In the genomic region with DNA sequence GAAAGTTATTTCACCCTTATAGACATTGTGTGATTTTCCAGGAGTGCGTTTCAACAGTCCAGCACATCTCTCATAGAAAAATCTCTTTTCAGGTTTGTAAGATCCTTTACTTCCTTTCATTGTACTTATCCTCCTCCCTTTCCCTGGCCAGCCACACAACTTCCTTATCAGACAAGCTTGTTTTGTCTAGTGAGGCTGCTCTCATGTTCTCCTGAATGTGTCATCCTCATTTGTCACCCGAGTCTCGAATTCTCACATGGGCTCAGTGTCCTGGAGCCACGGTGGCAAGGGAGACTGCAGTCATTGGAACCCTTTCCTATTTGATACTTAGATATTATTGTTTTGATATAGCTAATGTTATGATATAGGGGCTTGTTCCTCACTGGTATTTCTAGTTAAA, we compare ENCODE assay signal across 10 cellular contexts. TPM values are rescaled to one million over a fixed set of nuclear protein-coding genes. Genes with fewer than 3 reads are reported as not detected.
A peak's percentile ranks its signal among the peaks of the same experiment; 100 is the strongest.
DNase-seq lines count a peak whose midpoint lies in the region; ATAC-seq and TF ChIP-seq lines count a peak whose summit lies in the region.
"Had no signal": no experiment of that assay in that cellular context is flagged by ENCODE, and none has a peak within 500 bp of the region (broad histone marks: within the 10 kb centered on the region; RNA-seq: fewer than 3 reads in every experiment).

No MANE protein-coding gene starts in this region.

- no peak overlapping the region for H3K27ac Mint-ChIP-seq in naive thymus-derived CD4-positive, alpha-beta T cell
- H3K27ac Mint-ChIP-seq: stimulated activated effector memory CD8-positive, alpha-beta T cell treated with anti-CD3 and anti-CD28 coated beads, Interleukin-12 subunit alpha, Interleukin-12 subunit beta, amount 100 ng/mL, for 72 hours had no signal

- H3K9me3 Mint-ChIP-seq in naive thymus-derived CD4-positive, alpha-beta T cell: no peaks in the 10 kb centered on the region
- H3K9me3 Mint-ChIP-seq: stimulated activated effector memory CD8-positive, alpha-beta T cell treated with anti-CD3 and anti-CD28 coated beads, Interleukin-12 subunit alpha, Interleukin-12 subunit beta, amount 100 ng/mL, for 72 hours had no signal

- CTCF ChIA-PET in naive thymus-derived CD4-positive, alpha-beta T cell (lab: Charles Lee): no interaction called here

- 41 to 52% (median 48%) methylated on average over 4 of the region's 4 CpGs for WGBS in stomach, 5 donors

- H3K4me1 ChIP-seq in stomach: peaks cover 0 to 45% (median 21%) of the 10 kb centered on the region in 4 donors
- H3K4me1 ChIP-seq in naive thymus-derived CD4-positive, alpha-beta T cell (ENCODE audit: control insufficient read depth in 2 of 2, insufficient read depth in 2 of 2, low read length in 2 of 2): no peaks in the 10 kb centered on the region

- POLR2A ChIA-PET in naive thymus-derived CD4-positive, alpha-beta T cell (lab: Charles Lee): no interaction called here

- H3K9me3 ChIP-seq in stomach: no peaks in the 10 kb centered on the region
- H3K9me3 ChIP-seq in naive thymus-derived CD4-positive, alpha-beta T cell (ENCODE audit: control insufficient read depth in 2 of 3, low read length in 3 of 3): no peaks in the 10 kb centered on the region

- no peak for TF ChIP-seq CTCF in stomach (IDR thresholded peaks at IDR 0.05)

- H3K27me3 Mint-ChIP-seq in naive thymus-derived CD4-positive, alpha-beta T cell: peaks cover 14 to 29% (median 28%) of the 10 kb centered on the region in 5 donors

- ATAC-seq in HG02588 (IDR thresholded peaks at IDR 0.05; ENCODE audit: unreplicated experiment): no peak
- ATAC-seq in naive thymus-derived CD4-positive, alpha-beta T cell: no peak
- ATAC-seq: stimulated activated effector memory CD8-positive, alpha-beta T cell treated with anti-CD3 and anti-CD28 coated beads, Interleukin-12 subunit alpha, Interleukin-12 subunit beta, amount 100 ng/mL, for 72 hours had no signal

- TF ChIP-seq EP300 in stomach (IDR thresholded peaks at IDR 0.05): no peak

- H3K4me1 Mint-ChIP-seq in naive thymus-derived CD4-positive, alpha-beta T cell: no peaks in the 10 kb centered on the region
- H3K4me1 Mint-ChIP-seq: stimulated activated effector memory CD8-positive, alpha-beta T cell treated with anti-CD3 and anti-CD28 coated beads, Interleukin-12 subunit alpha, Interleukin-12 subunit beta, amount 100 ng/mL, for 72 hours had no signal

- no peak overlapping the region for H3K4me3 ChIP-seq in stomach
- H3K4me3 ChIP-seq in naive thymus-derived CD4-positive, alpha-beta T cell (ENCODE audit: low read length): no peak overlapping the region

- H3K27me3 ChIP-seq in stomach: no peaks in the 10 kb centered on the region
- peaks cover 0 to 3% of the 10 kb centered on the region in 2 donors for H3K27me3 ChIP-seq in naive thymus-derived CD4-positive, alpha-beta T cell (ENCODE audit: control insufficient read depth in 2 of 2, insufficient read depth in 2 of 2, low read length in 2 of 2)

- H3K27ac ChIP-seq in stomach: peak overlapping the region in 4 of 5 donors; percentile 60 to 80 (median 64)
- H3K27ac ChIP-seq in naive thymus-derived CD4-positive, alpha-beta T cell (ENCODE audit: low read depth, low read length): no peak overlapping the region

- H3K4me3 Mint-ChIP-seq in naive thymus-derived CD4-positive, alpha-beta T cell: no peak overlapping the region
- H3K4me3 Mint-ChIP-seq: stimulated activated effector memory CD8-positive, alpha-beta T cell treated with anti-CD3 and anti-CD28 coated beads, Interleukin-12 subunit alpha, Interleukin-12 subunit beta, amount 100 ng/mL, for 72 hours had no signal

- H3K36me3 ChIP-seq in stomach: no peaks in the 10 kb centered on the region
- no peaks in the 10 kb centered on the region for H3K36me3 ChIP-seq in naive thymus-derived CD4-positive, alpha-beta T cell (ENCODE audit: control insufficient read depth in 2 of 3, insufficient read depth in 3 of 3, low read length in 3 of 3)

- intact Hi-C loops in stomach (cut with DNase I; ENCODE audit: low total_unique reads): no loop called here
- intact Hi-C loops in naive thymus-derived CD4-positive, alpha-beta T cell (cut with micrococcal nuclease): no loop called here

- TF ChIP-seq POLR2A in stomach (IDR thresholded peaks at IDR 0.05): no peak

- DNase-seq in MV-4-11 (lab: John Stamatoyannopoulos, UW) (peak; percentile 67), amniotic epithelial cell (ENCODE audit: low read depth) (peak; percentile 43), iPS-NIHi7 (ENCODE audit: extremely low spot score) (peak; percentile 8), stomach (no peak), NCI-H446 treated with DMSO at 0.1 percent for 48 hours (lab: John Stamatoyannopoulos, UW) (no peak)
- DNase-seq in naive thymus-derived CD4-positive, alpha-beta T cell: no peak
- DNase-seq: activated CD8-positive, alpha-beta memory T cell treated with anti-CD3 and anti-CD28 coated beads, Interleukin-2, amount 50 U/mL, for 48 hours; NCI-H510A had no signal

- peaks cover 0 to 3% (median 0%) of the 10 kb centered on the region in 5 donors for H3K36me3 Mint-ChIP-seq in naive thymus-derived CD4-positive, alpha-beta T cell
- H3K36me3 Mint-ChIP-seq: stimulated activated effector memory CD8-positive, alpha-beta T cell treated with anti-CD3 and anti-CD28 coated beads, Interleukin-12 subunit alpha, Interleukin-12 subunit beta, amount 100 ng/mL, for 72 hours had no signal

RNA-seq across cellular contexts. Expression of a gene that starts 16.9 kb away (rescaled TPM):
- 100 to 1,000 TPM; 114 to 644 (median 427) TPM for total RNA-seq in stomach
- polyA plus RNA-seq in stomach: 10 to 100 TPM; 24.8 to 83.4 (median 34.5) TPM
- total RNA-seq in naive thymus-derived CD4-positive, alpha-beta T cell: 1 to 10 TPM in 2 of 5 experiments, under 1 TPM in 3; 0.61 to 1.1 (median 0.93) TPM
- polyA plus RNA-seq in naive thymus-derived CD4-positive, alpha-beta T cell: under 1 TPM; 0.08 to 0.21 TPM

Comparison
In these comparisons a context has a peak if more than half of its experiments do, and no peak if none do; other contexts are left out.
1. DNase-seq: peak in MV-4-11 (single experiment), amniotic epithelial cell (single experiment) and iPS-NIHi7 (single experiment); none in stomach (single experiment), naive thymus-derived CD4-positive, alpha-beta T cell (0 of 9) and NCI-H446 treated with DMSO at 0.1 percent for 48 hours (single experiment).
2. RNA of a gene that starts 16.9 kb away (total RNA-seq): 114 to 644 TPM in stomach; 0.61 to 1.1 TPM in naive thymus-derived CD4-positive, alpha-beta T cell; every median in the first group is over 10 times any median in the second.